In genomic region chrX:45743906-45744625, GRCh38 we compare ENCODE assay signal across 23 cellular contexts.
DNase-seq lines count a peak whose midpoint lies in the region; ATAC-seq, FAIRE-seq and TF ChIP-seq lines count a peak whose summit lies in the region.
"Had no signal": no experiment of that assay in that cellular context is flagged by ENCODE, and none has a peak within 500 bp of the region (broad histone marks: within the 10 kb centered on the region; RNA-seq: fewer than 3 reads in every experiment).

No MANE protein-coding gene starts in this region.

- no peaks in the 10 kb centered on the region for H3K27me3 Mint-ChIP-seq in activated CD4-positive, alpha-beta T cell treated with anti-CD3 and anti-CD28 coated beads, Interleukin-2, amount 10 ng/mL, durations not matched to agents 24 days and 14 days
- H3K27me3 Mint-ChIP-seq in HFFc6 (ENCODE audit: insufficient read depth), result peaks cover 38% of the 10 kb centered on the region
- H3K27me3 Mint-ChIP-seq: activated CD8-positive, alpha-beta T cell treated with anti-CD3 and anti-CD28 coated beads for 36 hours; CD4-positive, alpha-beta memory T cell had no signal

- no peak for FAIRE-seq in urothelium cell line (lab: Jason Lieb, UNC)
- FAIRE-seq: endometrium, G401.6 had no signal

- ATAC-seq in SK-N-SH treated with all-trans-retinoic acid at 6 μM for 48 hours (peak; percentile 0; the same call in 2 of the 3 replicates), HG03159 (IDR thresholded peaks at IDR 0.05; ENCODE audit: unreplicated experiment) (no peak)

- peaks cover 43% of the 10 kb centered on the region for H3K36me3 Mint-ChIP-seq in activated CD4-positive, alpha-beta T cell treated with anti-CD3 and anti-CD28 coated beads, Interleukin-2, amount 10 ng/mL, durations not matched to agents 24 days and 14 days (ENCODE audit: low read depth)
- peaks cover 44% of the 10 kb centered on the region for H3K36me3 Mint-ChIP-seq in HFFc6 (ENCODE audit: low read depth)

- peaks cover 23% of the 10 kb centered on the region for H3K4me1 Mint-ChIP-seq in activated CD4-positive, alpha-beta T cell treated with anti-CD3 and anti-CD28 coated beads, Interleukin-2, amount 10 ng/mL, durations not matched to agents 24 days and 14 days
- peaks cover 95% of the 10 kb centered on the region for H3K4me1 Mint-ChIP-seq in HFFc6 (ENCODE audit: low read depth)
- H3K4me1 Mint-ChIP-seq: WTC11 had no signal

- peak overlapping the region; percentile 58 for H3K27ac Mint-ChIP-seq in activated CD4-positive, alpha-beta T cell treated with anti-CD3 and anti-CD28 coated beads, Interleukin-2, amount 10 ng/mL, durations not matched to agents 24 days and 14 days
- H3K27ac Mint-ChIP-seq in HFFc6, result peak overlapping the region; percentile 88
- H3K27ac Mint-ChIP-seq: activated CD8-positive, alpha-beta T cell treated with anti-CD3 and anti-CD28 coated beads for 36 hours; WTC11 had no signal

- intact Hi-C loops in activated CD4-positive, alpha-beta T cell treated with anti-CD3 and anti-CD28 coated beads, Interleukin-2, amount 10 ng/mL, durations not matched to agents 24 days and 14 days (cut with micrococcal nuclease), result no loop called here

- no peaks in the 10 kb centered on the region for H3K9me3 Mint-ChIP-seq in activated CD4-positive, alpha-beta T cell treated with anti-CD3 and anti-CD28 coated beads, Interleukin-2, amount 10 ng/mL, durations not matched to agents 24 days and 14 days
- peaks cover 8% of the 10 kb centered on the region; the same call in 1 of the 2 replicates for H3K9me3 Mint-ChIP-seq in HFFc6
- H3K9me3 Mint-ChIP-seq: activated CD8-positive, alpha-beta T cell treated with anti-CD3 and anti-CD28 coated beads for 36 hours; CD4-positive, alpha-beta memory T cell; WTC11 had no signal

- H3K4me3 Mint-ChIP-seq in activated CD4-positive, alpha-beta T cell treated with anti-CD3 and anti-CD28 coated beads, Interleukin-2, amount 10 ng/mL, durations not matched to agents 24 days and 14 days, result no peak overlapping the region
- peak overlapping the region; percentile 38 for H3K4me3 Mint-ChIP-seq in HFFc6
- H3K4me3 Mint-ChIP-seq: activated CD8-positive, alpha-beta T cell treated with anti-CD3 and anti-CD28 coated beads for 36 hours; CD4-positive, alpha-beta memory T cell; WTC11 had no signal

- DNase-seq in activated CD4-positive, alpha-beta T cell treated with anti-CD3 and anti-CD28 coated beads, Interleukin-2, amount 10 ng/mL, durations not matched to agents 24 days and 14 days, result no peak
- DNase-seq in activated CD4-positive, alpha-beta T cell treated with anti-CD3 and anti-CD28 coated beads, Interleukin-2, amount 50 U/mL, for 1 hour, result no peak
- DNase-seq in HFFc6, result no peak
- peak; percentile 42 for DNase-seq in fibroblast of peridontal ligament (ENCODE audit: extremely low read depth)
- no peak for DNase-seq in superior temporal gyrus (ENCODE audit: extremely low spot score)
- no peak for DNase-seq in urothelium cell line (ENCODE audit: low spot score)
- DNase-seq: 8988T; activated CD8-positive, alpha-beta T cell treated with anti-CD3 and anti-CD28 coated beads for 36 hours; activated naive CD4-positive, alpha-beta T cell; amygdala; CD4-positive, alpha-beta memory T cell; glutamatergic neuron; KBM-7; kidney glomerular epithelial cell; NCI-H2171 treated with DMSO at 0.1 percent for 48 hours; NCI-H526; T1000; upper lobe of right lung had no signal

- TF ChIP-seq CTCF in HFFc6 (IDR thresholded peaks at IDR 0.05), result no peak

TF ChIP-seq in SK-N-SH treated with all-trans-retinoic acid at 6 μM for 48 hours, 23 proteins besides CTCF, POLR2A, EP300 and RAD21:
- TF ChIP-seq ZNF70 (CRISPR knock-in tag; IDR thresholded peaks at IDR 0.05) (no peak), ZNF8 (CRISPR knock-in tag; IDR thresholded peaks at IDR 0.05) (no peak), ARNTL (CRISPR knock-in tag; IDR thresholded peaks at IDR 0.05; ENCODE audit: borderline replicate concordance, low read depth) (no peak), ZNF565 (CRISPR knock-in tag; conservative IDR thresholded peaks at IDR 0.05; ENCODE audit: low read depth) (no peak), ZC3H10 (CRISPR knock-in tag; IDR thresholded peaks at IDR 0.05) (no peak; the same call in 1 of the 2 replicates), RARB (CRISPR knock-in tag; IDR thresholded peaks at IDR 0.05) (0 out of 2 replicates have a peak, but pooled peaks have one; percentile 11), TOX (CRISPR knock-in tag; IDR thresholded peaks at IDR 0.05; ENCODE audit: borderline replicate concordance) (0 out of 2 replicates have a peak, but pooled peaks have one; percentile 6), ZFP3 (CRISPR knock-in tag; IDR thresholded peaks at IDR 0.05) (no peak)
